1 cellular context compared by ENCODE assay signal in the genomic region with DNA sequence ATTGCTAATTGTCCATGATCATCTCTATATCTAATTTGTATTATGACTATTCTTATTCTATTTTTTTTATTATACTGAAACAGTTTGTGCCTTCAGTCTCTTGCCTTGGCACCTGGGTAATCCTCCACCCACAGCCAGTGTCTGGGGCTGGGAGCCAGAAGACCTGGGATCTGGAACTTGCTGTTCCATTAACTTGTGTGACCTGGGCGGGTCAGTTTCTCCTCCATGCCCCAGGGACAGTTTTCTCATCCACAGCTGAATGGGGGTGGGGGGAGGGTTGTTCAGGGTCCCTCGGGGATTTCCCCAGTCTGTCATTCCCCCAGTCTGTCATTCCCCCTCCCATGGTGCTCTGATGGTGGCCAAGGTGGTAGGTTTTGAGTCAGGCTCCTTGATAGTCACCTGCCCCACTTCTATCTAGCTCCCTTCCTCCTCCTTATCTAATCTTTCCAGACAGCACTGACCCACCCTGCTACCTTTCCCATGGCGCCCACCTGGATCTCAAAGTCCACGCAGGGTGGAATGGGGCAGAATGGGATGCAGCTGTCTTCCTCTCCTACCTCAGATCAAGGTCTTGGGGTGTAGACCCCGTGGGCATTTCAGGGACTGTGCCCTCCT.
TF ChIP-seq lines count a peak whose summit lies in the region.

No MANE protein-coding gene starts in this region.

TF ChIP-seq in SK-N-SH treated with all-trans-retinoic acid at 6 μM for 48 hours, 23 proteins besides CTCF, POLR2A, EP300 and RAD21 (continued from another document):
- TF ChIP-seq PATZ1 (CRISPR knock-in tag; IDR thresholded peaks at IDR 0.05; ENCODE audit: borderline replicate concordance) (no peak), PPARA (CRISPR knock-in tag; IDR thresholded peaks at IDR 0.05; ENCODE audit: borderline replicate concordance) (no peak), TSHZ2 (CRISPR knock-in tag; IDR thresholded peaks at IDR 0.05) (no peak)
